8 cellular contexts compared by ENCODE assay signal in genomic region chr2:43106767-43107527, GRCh38.
DNase-seq lines count a peak whose midpoint lies in the region; ATAC-seq and TF ChIP-seq lines count a peak whose summit lies in the region.

No MANE protein-coding gene starts in this region.

- peak overlapping the region; percentile 65 for H3K27ac ChIP-seq in angular gyrus (ENCODE audit: low read depth, low read length)
- peak overlapping the region in 1 of 2 donors; percentile 95 for H3K27ac ChIP-seq in lung (ENCODE audit: low read depth in 1 of 2, low read length in 1 of 2)
- peak overlapping the region; percentile 90 for H3K27ac ChIP-seq in upper lobe of right lung

- no peak for DNase-seq in activated CD8-positive, alpha-beta T cell treated with anti-CD3 and anti-CD28 coated beads, Interleukin-2, amount 10 ng/mL, durations not matched to agents 7 days and 5 days
- no peak for DNase-seq in activated CD8-positive, alpha-beta T cell treated with anti-CD3 and anti-CD28 coated beads for 36 hours
- no peak for DNase-seq in lung (ENCODE audit: low spot score)
- DNase-seq in upper lobe of right lung, result no peak
- no peak for DNase-seq in NCI-H1105 treated with DMSO at 0.1 percent for 48 hours (lab: John Stamatoyannopoulos, UW)
- no peak for DNase-seq in T-helper 2 cell
- DNase-seq in NCI-H1417 treated with DMSO at 0.1 percent for 48 hours (lab: John Stamatoyannopoulos, UW), result no peak

- CTCF ChIA-PET in activated CD8-positive, alpha-beta T cell treated with anti-CD3 and anti-CD28 coated beads, Interleukin-2, amount 10 ng/mL, durations not matched to agents 7 days and 5 days (lab: Charles Lee), result interaction anchor here (0.6 kb wide), 1 partner anchor 531 kb away, joined by 4 read pairs; no protein-coding TSS in a partner anchor
- CTCF ChIA-PET in activated CD8-positive, alpha-beta T cell treated with anti-CD3 and anti-CD28 coated beads for 36 hours (lab: Charles Lee), result interaction anchor here (1.6 kb wide), 1 partner anchor 122 kb away, joined by 5 read pairs; no protein-coding TSS in a partner anchor

- no peaks in the 10 kb centered on the region for H3K9me3 Mint-ChIP-seq in activated CD8-positive, alpha-beta T cell treated with anti-CD3 and anti-CD28 coated beads, Interleukin-2, amount 10 ng/mL, durations not matched to agents 7 days and 5 days (ENCODE audit: insufficient read depth)
- H3K9me3 Mint-ChIP-seq in activated CD8-positive, alpha-beta T cell treated with anti-CD3 and anti-CD28 coated beads for 36 hours, result peaks cover 5% of the 10 kb centered on the region

- H3K4me3 ChIP-seq in lung, result no peak overlapping the region
- H3K4me3 ChIP-seq in upper lobe of right lung, result no peak overlapping the region

- peaks cover 14% of the 10 kb centered on the region for H3K36me3 Mint-ChIP-seq in activated CD8-positive, alpha-beta T cell treated with anti-CD3 and anti-CD28 coated beads, Interleukin-2, amount 10 ng/mL, durations not matched to agents 7 days and 5 days (ENCODE audit: low read depth)
- H3K36me3 Mint-ChIP-seq in activated CD8-positive, alpha-beta T cell treated with anti-CD3 and anti-CD28 coated beads for 36 hours (ENCODE audit: low read depth), result peaks cover 3% of the 10 kb centered on the region

- H3K4me3 Mint-ChIP-seq in activated CD8-positive, alpha-beta T cell treated with anti-CD3 and anti-CD28 coated beads, Interleukin-2, amount 10 ng/mL, durations not matched to agents 7 days and 5 days, result no peak overlapping the region
- no peak overlapping the region for H3K4me3 Mint-ChIP-seq in activated CD8-positive, alpha-beta T cell treated with anti-CD3 and anti-CD28 coated beads for 36 hours

- POLR2A ChIA-PET in activated CD8-positive, alpha-beta T cell treated with anti-CD3 and anti-CD28 coated beads, Interleukin-2, amount 10 ng/mL, durations not matched to agents 7 days and 5 days (lab: Charles Lee), result no interaction called here
- POLR2A ChIA-PET in activated CD8-positive, alpha-beta T cell treated with anti-CD3 and anti-CD28 coated beads for 36 hours (lab: Charles Lee), result interaction anchor here (1.0 kb wide), 1 partner anchor 98 kb away, joined by 3 read pairs; no protein-coding TSS in a partner anchor

- no peaks in the 10 kb centered on the region for H3K27me3 ChIP-seq in lung (ENCODE audit: control insufficient read depth, insufficient read depth)
- no peaks in the 10 kb centered on the region for H3K27me3 ChIP-seq in upper lobe of right lung

- no peak for ATAC-seq in activated CD8-positive, alpha-beta T cell treated with anti-CD3 and anti-CD28 coated beads, Interleukin-2, amount 10 ng/mL, durations not matched to agents 7 days and 5 days
- ATAC-seq in activated CD8-positive, alpha-beta T cell treated with anti-CD3 and anti-CD28 coated beads for 36 hours, result no peak
- peak; percentile 36 for ATAC-seq in lung (ENCODE audit: insufficient read depth, low FRiP score)
- ATAC-seq in upper lobe of right lung, result peak; percentile 53

- WGBS in lung, 2 donors, result 50 to 66% methylated on average over 9 of the region's 9 CpGs

- no peaks in the 10 kb centered on the region for H3K27me3 Mint-ChIP-seq in activated CD8-positive, alpha-beta T cell treated with anti-CD3 and anti-CD28 coated beads, Interleukin-2, amount 10 ng/mL, durations not matched to agents 7 days and 5 days (ENCODE audit: low read depth)
- no peaks in the 10 kb centered on the region for H3K27me3 Mint-ChIP-seq in activated CD8-positive, alpha-beta T cell treated with anti-CD3 and anti-CD28 coated beads for 36 hours

- H3K9me3 ChIP-seq in lung (ENCODE audit: control insufficient read depth in 2 of 2, insufficient read depth in 1 of 2, low read length in 1 of 2) (peaks cover 0 to 3% of the 10 kb centered on the region in 2 donors), upper lobe of right lung (no peaks in the 10 kb centered on the region)

- peaks cover 5% of the 10 kb centered on the region for H3K4me1 Mint-ChIP-seq in activated CD8-positive, alpha-beta T cell treated with anti-CD3 and anti-CD28 coated beads, Interleukin-2, amount 10 ng/mL, durations not matched to agents 7 days and 5 days (ENCODE audit: low read depth)
- peaks cover 10% of the 10 kb centered on the region for H3K4me1 Mint-ChIP-seq in activated CD8-positive, alpha-beta T cell treated with anti-CD3 and anti-CD28 coated beads for 36 hours (ENCODE audit: low read depth)

- TF ChIP-seq CTCF in activated CD8-positive, alpha-beta T cell treated with anti-CD3 and anti-CD28 coated beads for 36 hours (IDR thresholded peaks at IDR 0.05), result no peak
- TF ChIP-seq CTCF in lung (IDR thresholded peaks at IDR 0.05; ENCODE audit: control extremely low read depth, extremely low read depth), result no peak
- no peak for TF ChIP-seq CTCF in upper lobe of right lung (IDR thresholded peaks at IDR 0.05)

- H3K36me3 ChIP-seq in lung (ENCODE audit: control insufficient read depth in 2 of 2, insufficient read depth in 2 of 2, low read length in 2 of 2), result no peaks in the 10 kb centered on the region
- H3K36me3 ChIP-seq in upper lobe of right lung, result no peaks in the 10 kb centered on the region

- peak overlapping the region; percentile 33 for H3K27ac Mint-ChIP-seq in activated CD8-positive, alpha-beta T cell treated with anti-CD3 and anti-CD28 coated beads, Interleukin-2, amount 10 ng/mL, durations not matched to agents 7 days and 5 days
- H3K27ac Mint-ChIP-seq in activated CD8-positive, alpha-beta T cell treated with anti-CD3 and anti-CD28 coated beads for 36 hours, result no peak overlapping the region

- H3K4me1 ChIP-seq in lung (ENCODE audit: control insufficient read depth in 2 of 2, insufficient read depth in 2 of 2, low read length in 2 of 2) (peaks cover 0 to 10% of the 10 kb centered on the region in 2 donors), upper lobe of right lung (peaks cover 68% of the 10 kb centered on the region)

- intact Hi-C loops in activated CD8-positive, alpha-beta T cell treated with anti-CD3 and anti-CD28 coated beads for 36 hours (cut with micrococcal nuclease), result no loop called here
- intact Hi-C loops in upper lobe of right lung (cut with DNase I), result no loop called here

Comparison
In these comparisons a context has a peak if more than half of its experiments do, and no peak if none do; other contexts are left out.
1. ATAC-seq: peak in lung (single experiment) and upper lobe of right lung (single experiment); none in activated CD8-positive, alpha-beta T cell treated with anti-CD3 and anti-CD28 coated beads, Interleukin-2, amount 10 ng/mL, durations not matched to agents 7 days and 5 days (single experiment) and activated CD8-positive, alpha-beta T cell treated with anti-CD3 and anti-CD28 coated beads for 36 hours (single experiment).